1 cellular context compared by ENCODE assay signal in the genomic region with DNA sequence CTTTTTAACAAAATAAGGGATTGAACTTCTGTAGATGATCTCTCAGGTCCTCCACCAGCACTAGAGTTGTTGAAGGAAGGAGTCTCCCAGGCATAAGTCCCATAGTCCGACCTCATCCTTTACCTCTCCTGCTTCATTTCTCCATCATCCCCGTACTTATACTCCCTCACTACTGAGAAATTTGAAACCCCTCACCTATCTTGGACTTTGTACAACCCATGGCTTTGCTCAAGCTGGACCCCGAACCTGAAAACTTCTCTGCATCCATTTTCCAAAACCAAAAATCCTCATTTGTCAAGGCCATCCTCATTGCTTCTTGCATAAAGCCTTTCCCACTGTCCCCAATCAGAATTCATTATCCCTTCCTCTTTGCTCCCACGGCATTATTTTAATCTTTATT.
TF ChIP-seq lines count a peak whose summit lies in the region.

No MANE protein-coding gene starts in this region.

TF ChIP-seq in GM12878, 131 proteins besides CTCF, POLR2A, EP300 and RAD21:
- TF ChIP-seq BHLHE40 (IDR thresholded peaks at IDR 0.05; ENCODE audit: borderline replicate concordance in 1 of 2, low read depth in 2 of 2, low read length in 1 of 2) (no peak), ASH2L (IDR thresholded peaks at IDR 0.05; ENCODE audit: borderline replicate concordance, low read depth) (no peak), SP1 (IDR thresholded peaks at IDR 0.05; ENCODE audit: low read depth, low read length) (no peak), SUPT20H (IDR thresholded peaks at IDR 0.05; ENCODE audit: borderline replicate concordance, control insufficient read depth, low read depth, low read length) (no peak), WRNIP1 (IDR thresholded peaks at IDR 0.05; ENCODE audit: borderline replicate concordance, low read depth, low read length) (no peak), TARDBP (IDR thresholded peaks at IDR 0.05; ENCODE audit: borderline replicate concordance) (no peak), TCF12 (IDR thresholded peaks at IDR 0.05; ENCODE audit: low read depth, low read length) (no peak), CBX3 (IDR thresholded peaks at IDR 0.05; ENCODE audit: borderline replicate concordance, low read depth) (no peak), EZH2 (IDR thresholded peaks at IDR 0.05; ENCODE audit: borderline replicate concordance, control insufficient read depth, low read depth, low read length) (no peak), HDAC6 (IDR thresholded peaks at IDR 0.05; ENCODE audit: unreplicated experiment) (no peak), CHD4 (IDR thresholded peaks at IDR 0.05) (no peak), KAT2A (conservative IDR thresholded peaks at IDR 0.05; ENCODE audit: control insufficient read depth, low read depth, low read length) (no peak), NR2C1 (IDR thresholded peaks at IDR 0.05) (no peak), ZNF274 (IDR thresholded peaks at IDR 0.05; ENCODE audit: insufficient read depth, insufficient read length) (no peak), TCF7 (IDR thresholded peaks at IDR 0.05; ENCODE audit: borderline replicate concordance) (no peak), BMI1 (IDR thresholded peaks at IDR 0.05; ENCODE audit: borderline replicate concordance) (no peak), MXI1 (IDR thresholded peaks at IDR 0.05; ENCODE audit: low read depth, low read length) (no peak), EED (IDR thresholded peaks at IDR 0.05; ENCODE audit: low read depth) (no peak)
- TF ChIP-seq, protein P1, sequence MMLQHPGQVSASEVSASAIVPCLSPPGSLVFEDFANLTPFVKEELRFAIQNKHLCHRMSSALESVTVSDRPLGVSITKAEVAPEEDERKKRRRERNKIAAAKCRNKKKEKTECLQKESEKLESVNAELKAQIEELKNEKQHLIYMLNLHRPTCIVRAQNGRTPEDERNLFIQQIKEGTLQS (IDR thresholded peaks at IDR 0.05; ENCODE audit: borderline replicate concordance, extremely low read depth, low read depth, low read length) = no peak
- TF ChIP-seq, protein P2, sequence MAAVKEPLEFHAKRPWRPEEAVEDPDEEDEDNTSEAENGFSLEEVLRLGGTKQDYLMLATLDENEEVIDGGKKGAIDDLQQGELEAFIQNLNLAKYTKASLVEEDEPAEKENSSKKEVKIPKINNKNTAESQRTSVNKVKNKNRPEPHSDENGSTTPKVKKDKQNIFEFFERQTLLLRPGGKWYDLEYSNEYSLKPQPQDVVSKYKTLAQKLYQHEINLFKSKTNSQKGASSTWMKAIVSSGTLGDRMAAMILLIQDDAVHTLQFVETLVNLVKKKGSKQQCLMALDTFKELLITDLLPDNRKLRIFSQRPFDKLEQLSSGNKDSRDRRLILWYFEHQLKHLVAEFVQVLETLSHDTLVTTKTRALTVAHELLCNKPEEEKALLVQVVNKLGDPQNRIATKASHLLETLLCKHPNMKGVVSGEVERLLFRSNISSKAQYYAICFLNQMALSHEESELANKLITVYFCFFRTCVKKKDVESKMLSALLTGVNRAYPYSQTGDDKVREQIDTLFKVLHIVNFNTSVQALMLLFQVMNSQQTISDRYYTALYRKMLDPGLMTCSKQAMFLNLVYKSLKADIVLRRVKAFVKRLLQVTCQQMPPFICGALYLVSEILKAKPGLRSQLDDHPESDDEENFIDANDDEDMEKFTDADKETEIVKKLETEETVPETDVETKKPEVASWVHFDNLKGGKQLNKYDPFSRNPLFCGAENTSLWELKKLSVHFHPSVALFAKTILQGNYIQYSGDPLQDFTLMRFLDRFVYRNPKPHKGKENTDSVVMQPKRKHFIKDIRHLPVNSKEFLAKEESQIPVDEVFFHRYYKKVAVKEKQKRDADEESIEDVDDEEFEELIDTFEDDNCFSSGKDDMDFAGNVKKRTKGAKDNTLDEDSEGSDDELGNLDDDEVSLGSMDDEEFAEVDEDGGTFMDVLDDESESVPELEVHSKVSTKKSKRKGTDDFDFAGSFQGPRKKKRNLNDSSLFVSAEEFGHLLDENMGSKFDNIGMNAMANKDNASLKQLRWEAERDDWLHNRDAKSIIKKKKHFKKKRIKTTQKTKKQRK (IDR thresholded peaks at IDR 0.05; ENCODE audit: low read depth, low read length) = no peak
TF ChIP-seq in GM12878: peak in this region for 0.
